8 cellular contexts compared by ENCODE assay signal in genomic region chr6:158764188-158764849, GRCh38. TPM values are rescaled to one million over a fixed set of nuclear protein-coding genes. Genes with fewer than 3 reads are reported as not detected.
DNase-seq lines count a peak whose midpoint lies in the region; ATAC-seq and TF ChIP-seq lines count a peak whose summit lies in the region.

No MANE protein-coding gene starts in this region.

- H3K79me1 ChIP-seq in mesenchymal stem cell (replicated peaks; ENCODE audit: low read length, poor library complexity, severe bottlenecking) = peaks cover 14% of the 10 kb centered on the region

- ATAC-seq in central memory CD8-positive, alpha-beta T cell (replicated peaks; ENCODE audit: extremely low read depth, poor library complexity, severe bottlenecking) = no peak

- H3K4me3 ChIP-seq in parathyroid adenoma (ENCODE audit: low read depth, low read length) (no peak overlapping the region), Karpas-422 (ENCODE audit: low read length) (no peak overlapping the region), mesenchymal stem cell (ENCODE audit: insufficient read depth in 1 of 2, low read depth in 1 of 2, low read length in 2 of 2) (no peak overlapping the region)

- H3K27ac Mint-ChIP-seq in central memory CD8-positive, alpha-beta T cell (ENCODE audit: low read depth) = peak overlapping the region; percentile 75

- H3K14ac ChIP-seq in mesenchymal stem cell (ENCODE audit: low read length in 2 of 2) = no peak overlapping the region

- no peak overlapping the region for H4K8ac ChIP-seq in mesenchymal stem cell (ENCODE audit: low read length)

- no peak overlapping the region for H2BK5ac ChIP-seq in mesenchymal stem cell (ENCODE audit: low read depth, low read length, poor library complexity, severe bottlenecking)

- 92% methylated on average over 12 of the region's 14 CpGs for WGBS in mesenchymal stem cell

- H2BK120ac ChIP-seq in mesenchymal stem cell (ENCODE audit: low read depth, low read length) = no peak overlapping the region

- no peak overlapping the region for H3K4me3 Mint-ChIP-seq in central memory CD8-positive, alpha-beta T cell

- peaks cover 20% of the 10 kb centered on the region; the same call in 1 of the 2 replicates for H4K20me1 ChIP-seq in Karpas-422 (ENCODE audit: insufficient read depth, low read depth, low read length)

- H3K27me3 ChIP-seq in parathyroid adenoma (ENCODE audit: control insufficient read depth, insufficient read depth, low read length) = no peaks in the 10 kb centered on the region
- no peaks in the 10 kb centered on the region for H3K27me3 ChIP-seq in Karpas-422 (ENCODE audit: low read length)
- H3K27me3 ChIP-seq in mesenchymal stem cell (ENCODE audit: control insufficient read depth in 1 of 2, insufficient read depth in 1 of 2, low read length in 2 of 2) = no peaks in the 10 kb centered on the region

- H3K9me3 ChIP-seq in parathyroid adenoma (ENCODE audit: control insufficient read depth, low read length) = no peaks in the 10 kb centered on the region
- H3K9me3 ChIP-seq in Karpas-422 (ENCODE audit: low read length) = no peaks in the 10 kb centered on the region
- no peaks in the 10 kb centered on the region for H3K9me3 ChIP-seq in mesenchymal stem cell (ENCODE audit: control insufficient read depth, low read length)

- H3K18ac ChIP-seq in mesenchymal stem cell (ENCODE audit: low read depth in 1 of 2, low read length in 2 of 2) = no peak overlapping the region

- no peak overlapping the region for H3K23ac ChIP-seq in mesenchymal stem cell (ENCODE audit: low read length in 2 of 2)

- peak overlapping the region; percentile 63 for H3K27ac ChIP-seq in parathyroid adenoma
- no peak overlapping the region for H3K27ac ChIP-seq in Karpas-422 (ENCODE audit: low read length)
- no peak overlapping the region for H3K27ac ChIP-seq in mesenchymal stem cell (ENCODE audit: low read length, poor library complexity, severe bottlenecking)

- H2BK12ac ChIP-seq in mesenchymal stem cell (ENCODE audit: low read length in 2 of 2) = no peak overlapping the region

- no peaks in the 10 kb centered on the region for H3K36me3 ChIP-seq in parathyroid adenoma (ENCODE audit: control insufficient read depth, insufficient read depth, low read length)
- H3K36me3 ChIP-seq in Karpas-422 (ENCODE audit: insufficient read depth, low read length) = peaks cover 44% of the 10 kb centered on the region
- peaks cover 18 to 61% of the 10 kb centered on the region in 2 experiments for H3K36me3 ChIP-seq in mesenchymal stem cell (ENCODE audit: control insufficient read depth in 1 of 2, insufficient read depth in 2 of 2, low read depth in 1 of 2, low read length in 2 of 2)

- no peak overlapping the region for H2BK15ac ChIP-seq in mesenchymal stem cell (ENCODE audit: low read depth, poor library complexity, severe bottlenecking)

- no peak overlapping the region for H3K9ac ChIP-seq in parathyroid adenoma
- H3K9ac ChIP-seq in Karpas-422 (ENCODE audit: low read length) = no peak overlapping the region
- no peak overlapping the region for H3K9ac ChIP-seq in mesenchymal stem cell (ENCODE audit: low read length)

- no peak overlapping the region for H3K4ac ChIP-seq in mesenchymal stem cell (ENCODE audit: low read depth in 1 of 2, low read length in 2 of 2)

- H3K9me3 Mint-ChIP-seq in central memory CD8-positive, alpha-beta T cell = no peaks in the 10 kb centered on the region

- H2AK5ac ChIP-seq in mesenchymal stem cell (ENCODE audit: low read length, severe bottlenecking) = no peak overlapping the region

- H3K79me2 ChIP-seq in parathyroid adenoma (no peaks in the 10 kb centered on the region), Karpas-422 (ENCODE audit: low read length) (no peaks in the 10 kb centered on the region)

- H3K36me3 Mint-ChIP-seq in central memory CD8-positive, alpha-beta T cell (ENCODE audit: insufficient read depth) = peaks cover 73% of the 10 kb centered on the region

- H3K4me1 Mint-ChIP-seq in central memory CD8-positive, alpha-beta T cell = peaks cover 11% of the 10 kb centered on the region

- no peak for TF ChIP-seq CTCF in parathyroid adenoma (IDR thresholded peaks at IDR 0.05)

- no peak overlapping the region for H4K91ac ChIP-seq in mesenchymal stem cell (ENCODE audit: low read length)

- H3K4me2 ChIP-seq in parathyroid adenoma (ENCODE audit: low read length) = no peak overlapping the region
- H3K4me2 ChIP-seq in Karpas-422 (ENCODE audit: low read depth, low read length, poor library complexity, severe bottlenecking) = no peak overlapping the region
- H3K4me2 ChIP-seq in mesenchymal stem cell (ENCODE audit: low read length, poor library complexity, severe bottlenecking) = no peak overlapping the region

- H3K9me2 ChIP-seq in Karpas-422 (replicated peaks; ENCODE audit: insufficient read depth, low read length) = no peaks in the 10 kb centered on the region

- H3K4me1 ChIP-seq in parathyroid adenoma (peaks cover 18% of the 10 kb centered on the region), Karpas-422 (ENCODE audit: low read length) (peaks cover 2% of the 10 kb centered on the region; the same call in 1 of the 2 replicates), mesenchymal stem cell (ENCODE audit: control insufficient read depth, insufficient read depth, low read depth, low read length) (no peaks in the 10 kb centered on the region)

- H2AFZ ChIP-seq in parathyroid adenoma (no peak overlapping the region), Karpas-422 (ENCODE audit: low read length) (no peak overlapping the region), mesenchymal stem cell (ENCODE audit: low read depth, low read length) (no peak overlapping the region)

- DNase-seq in activated T-cell treated with anti-CD3 and anti-CD28 coated beads, Interleukin-2, amount 50 U/mL, for 1 hour = peak; percentile 53
- DNase-seq in activated T-cell treated with anti-CD3 and anti-CD28 coated beads for 4 hours (no peak), OCI-M1 (lab: John Stamatoyannopoulos, UW) (peak; percentile 49), Karpas-422 (no peak), mesenchymal stem cell (no peak), DMS53 (lab: John Stamatoyannopoulos, UW) (no peak)
- DNase-seq in central memory CD8-positive, alpha-beta T cell (ENCODE audit: low spot score in 2 of 2) = no peak

- H3K27me3 Mint-ChIP-seq in central memory CD8-positive, alpha-beta T cell = no peaks in the 10 kb centered on the region

RNA-seq across cellular contexts. Expression of gene EZR, which starts 54.8 kb away (rescaled TPM):
- total RNA-seq in Karpas-422 (2014; rRNA removed; shearing (Covaris generic); ENCODE audit: low replicate concordance) = 88.5 and 185 TPM in 2 replicates
- polyA plus RNA-seq in mesenchymal stem cell (2013, experiment 1 of 2) = 45.8 TPM
- polyA plus RNA-seq in mesenchymal stem cell (2013, experiment 2 of 2) = 44.2 TPM

Comparison
In these comparisons a context has a peak if more than half of its experiments do, and no peak if none do; other contexts are left out.
1. DNase-seq: peak in activated T-cell treated with anti-CD3 and anti-CD28 coated beads, Interleukin-2, amount 50 U/mL, for 1 hour (single experiment) and OCI-M1 (single experiment); none in activated T-cell treated with anti-CD3 and anti-CD28 coated beads for 4 hours (single experiment), central memory CD8-positive, alpha-beta T cell (0 of 2), Karpas-422 (single experiment), mesenchymal stem cell (single experiment) and DMS53 (single experiment).